In genomic region chr15:48580736-48581135, GRCh38 we compare ENCODE assay signal across 16 cellular contexts.
"Had no signal": no experiment of that assay in that cellular context is flagged by ENCODE, and none has a peak within 500 bp of the region (broad histone marks: within the 10 kb centered on the region; RNA-seq: fewer than 3 reads in every experiment).

No MANE protein-coding gene starts in this region.

- H3K27ac Mint-ChIP-seq: activated naive CD4-positive, alpha-beta T cell treated with anti-CD3 and anti-CD28 coated beads for 36 hours; activated naive CD8-positive, alpha-beta T cell treated with anti-CD3 and anti-CD28 coated beads, Interleukin-2, amount 50 U/mL, for 24 hours; activated T-helper 17 cell treated with anti-CD3 and anti-CD28 coated beads, Interleukin-2, amount 50 U/mL, for 72 hours had no signal

- H3K27ac ChIP-seq: foreskin keratinocyte, ovary, vagina had no signal

- H3K9me3 ChIP-seq: ascending aorta, ovary, transverse colon, vagina had no signal

- DNase-seq: activated CD4-positive, alpha-beta T cell treated with anti-CD3 and anti-CD28 coated beads, Interleukin-2, amount 50 U/mL, for 1 hour; activated naive CD4-positive, alpha-beta T cell treated with anti-CD3 and anti-CD28 coated beads for 36 hours; activated naive CD8-positive, alpha-beta T cell treated with anti-CD3 and anti-CD28 coated beads, Interleukin-2, amount 50 U/mL, for 24 hours; foreskin keratinocyte; midbrain; ovary; stimulated activated CD4-positive, alpha-beta T cell treated with anti-CD3 and anti-CD28 coated beads, Interleukin-15, amount 100 ng/mL, for 24 hours; stimulated activated CD4-positive, alpha-beta T cell treated with anti-CD3 and anti-CD28 coated beads, Interleukin-4, amount 100 ng/mL, for 1 hour; stimulated activated naive CD4-positive, alpha-beta T cell treated with Interleukin-2 at 50 U/mL for 16 hours; transverse colon had no signal

- ATAC-seq: activated naive CD8-positive, alpha-beta T cell treated with anti-CD3 and anti-CD28 coated beads, Interleukin-2, amount 50 U/mL, for 24 hours; activated T-helper 17 cell treated with anti-CD3 and anti-CD28 coated beads, Interleukin-2, amount 50 U/mL, for 72 hours; esophagus mucosa; foreskin keratinocyte had no signal

- H3K9me3 Mint-ChIP-seq: activated naive CD4-positive, alpha-beta T cell treated with anti-CD3 and anti-CD28 coated beads for 36 hours; activated naive CD8-positive, alpha-beta T cell treated with anti-CD3 and anti-CD28 coated beads, Interleukin-2, amount 50 U/mL, for 24 hours; activated T-helper 17 cell treated with anti-CD3 and anti-CD28 coated beads, Interleukin-2, amount 50 U/mL, for 72 hours had no signal

- H3K4me3 ChIP-seq: lung, ovary, transverse colon, vagina had no signal

- H3K27me3 ChIP-seq: ascending aorta, foreskin keratinocyte, ovary, transverse colon, vagina had no signal

- H3K4me3 Mint-ChIP-seq: activated naive CD4-positive, alpha-beta T cell treated with anti-CD3 and anti-CD28 coated beads for 36 hours; activated naive CD8-positive, alpha-beta T cell treated with anti-CD3 and anti-CD28 coated beads, Interleukin-2, amount 50 U/mL, for 24 hours; activated T-helper 17 cell treated with anti-CD3 and anti-CD28 coated beads, Interleukin-2, amount 50 U/mL, for 72 hours; neural crest cell had no signal

- H3K36me3 ChIP-seq: ascending aorta, ovary, transverse colon, vagina had no signal

- H3K27me3 Mint-ChIP-seq: activated naive CD8-positive, alpha-beta T cell treated with anti-CD3 and anti-CD28 coated beads, Interleukin-2, amount 50 U/mL, for 24 hours had no signal

- H3K4me1 Mint-ChIP-seq: activated naive CD8-positive, alpha-beta T cell treated with anti-CD3 and anti-CD28 coated beads, Interleukin-2, amount 50 U/mL, for 24 hours; activated T-helper 17 cell treated with anti-CD3 and anti-CD28 coated beads, Interleukin-2, amount 50 U/mL, for 72 hours had no signal
